15 cellular contexts compared by ENCODE assay signal in genomic region chr19:32324631-32325215, GRCh38.
DNase-seq lines count a peak whose midpoint lies in the region; ATAC-seq and TF ChIP-seq lines count a peak whose summit lies in the region.
"Had no signal": no experiment of that assay in that cellular context is flagged by ENCODE, and none has a peak within 500 bp of the region (broad histone marks: within the 10 kb centered on the region; RNA-seq: fewer than 3 reads in every experiment).

No MANE protein-coding gene starts in this region.

- no peak overlapping the region for H3K27ac ChIP-seq in DND-41 (ENCODE audit: low read length)
- H3K27ac ChIP-seq in MM.1S (ENCODE audit: low read length), result no peak overlapping the region

- ATAC-seq in DND-41 (ENCODE audit: insufficient read depth, low read depth), result no peak
- ATAC-seq in HG03025 (IDR thresholded peaks at IDR 0.05; ENCODE audit: low FRiP score, unreplicated experiment), result no peak
- ATAC-seq in HG02623 (IDR thresholded peaks at IDR 0.05; ENCODE audit: unreplicated experiment), result no peak
- no peak for ATAC-seq in HG03108 (IDR thresholded peaks at IDR 0.05; ENCODE audit: unreplicated experiment)
- ATAC-seq: activated T-cell treated with anti-CD3 and anti-CD28 coated beads, Interleukin-2, amount 50 U/mL, for 72 hours; T-cell had no signal

- H3K4me2 ChIP-seq in DND-41 (ENCODE audit: insufficient read depth, low read length) (no peak overlapping the region), MM.1S (ENCODE audit: low read depth, low read length) (peak overlapping the region; percentile 25; the same call in 1 of the 2 replicates)

- H3K27me3 ChIP-seq in DND-41 (ENCODE audit: insufficient read depth, low read length, poor library complexity) (peaks cover 2% of the 10 kb centered on the region), MM.1S (replicated peaks; ENCODE audit: insufficient read depth, low read length) (peaks cover 18% of the 10 kb centered on the region), adipocyte (replicated peaks; ENCODE audit: control insufficient read depth, insufficient read depth, low read length) (peaks cover 24% of the 10 kb centered on the region)

- no peaks in the 10 kb centered on the region for H3K9me3 ChIP-seq in DND-41 (ENCODE audit: insufficient read depth, low read length, severe bottlenecking)
- no peaks in the 10 kb centered on the region for H3K9me3 ChIP-seq in MM.1S (replicated peaks; ENCODE audit: insufficient read depth, low read length)
- H3K9me3 ChIP-seq in adipocyte (ENCODE audit: control insufficient read depth, low read length), result no peaks in the 10 kb centered on the region

- no peaks in the 10 kb centered on the region for H3K9me2 ChIP-seq in MM.1S (replicated peaks; ENCODE audit: insufficient read depth, low read length)

- DNase-seq in DND-41, result no peak
- peak; percentile 45 for DNase-seq in MM.1S
- peak; percentile 54 for DNase-seq in adipocyte (ENCODE audit: low read depth)
- peak; percentile 16 for DNase-seq in iris pigment epithelial cell (ENCODE audit: low read depth)
- DNase-seq in epidermal melanocyte (ENCODE audit: insufficient read length, low spot score), result no peak
- DNase-seq: activated CD4-positive, alpha-beta T cell treated with anti-CD3 and anti-CD28 coated beads for 48 hours; activated T-cell treated with anti-CD3 and anti-CD28 coated beads, Interleukin-2, amount 50 U/mL, for 72 hours; effector CD8-positive, alpha-beta T cell; NCI-H1436; NK-92 treated with Interleukin-12 subunit alpha and Interleukin-12 subunit beta, amount 100 ng/mL, for 24 hours; small intestine; T-cell had no signal

- H3K4me3 ChIP-seq in DND-41 (ENCODE audit: low read depth in 1 of 2, low read length in 2 of 2), result no peak overlapping the region
- peak overlapping the region; percentile 19; the same call in 1 of the 2 replicates for H3K4me3 ChIP-seq in MM.1S (ENCODE audit: low read length)
- no peak overlapping the region for H3K4me3 ChIP-seq in adipocyte (ENCODE audit: low read length)

- H2AFZ ChIP-seq in DND-41 (ENCODE audit: low read depth, low read length) (no peak overlapping the region), MM.1S (ENCODE audit: low read length) (peak overlapping the region; percentile 43)

- H4K20me1 ChIP-seq in DND-41 (ENCODE audit: insufficient read depth, low read length) (no peaks in the 10 kb centered on the region), MM.1S (ENCODE audit: insufficient read depth, low read length) (no peaks in the 10 kb centered on the region)

- H3K36me3 ChIP-seq in DND-41 (ENCODE audit: insufficient read depth, low read length), result no peaks in the 10 kb centered on the region
- no peaks in the 10 kb centered on the region for H3K36me3 ChIP-seq in MM.1S (replicated peaks; ENCODE audit: insufficient read depth, low read length)
- no peaks in the 10 kb centered on the region for H3K36me3 ChIP-seq in adipocyte (ENCODE audit: control insufficient read depth, insufficient read depth, low read length, severe bottlenecking)

- no peaks in the 10 kb centered on the region for H3K4me1 ChIP-seq in DND-41 (ENCODE audit: insufficient read depth, low read length)
- no peaks in the 10 kb centered on the region; the same call in 1 of the 2 replicates for H3K4me1 ChIP-seq in MM.1S (ENCODE audit: low read length)
- H3K4me1 ChIP-seq in adipocyte (ENCODE audit: control insufficient read depth, insufficient read depth, low read length), result no peaks in the 10 kb centered on the region

- no peaks in the 10 kb centered on the region for H3F3A ChIP-seq in MM.1S (ENCODE audit: insufficient read depth, low read length)

- H3K9ac ChIP-seq in DND-41 (ENCODE audit: low read depth, low read length) (no peak overlapping the region), MM.1S (ENCODE audit: low read length) (no peak overlapping the region), adipocyte (ENCODE audit: low read length) (no peak overlapping the region)

- TF ChIP-seq CTCF in DND-41 (IDR thresholded peaks at IDR 0.05; ENCODE audit: borderline replicate concordance, extremely low read depth, low read length, poor library complexity, severe bottlenecking) (peak; percentile 52), MM.1S (IDR thresholded peaks at IDR 0.05; ENCODE audit: low read length) (peak; percentile 32)

- H3K79me2 ChIP-seq in DND-41 (ENCODE audit: insufficient read depth, low read length), result no peaks in the 10 kb centered on the region
- no peaks in the 10 kb centered on the region for H3K79me2 ChIP-seq in MM.1S (ENCODE audit: low read length)

Comparison
In these comparisons a context has a peak if more than half of its experiments do, and no peak if none do; other contexts are left out.
1. DNase-seq: peak in MM.1S (single experiment), adipocyte (single experiment) and iris pigment epithelial cell (single experiment); none in DND-41 (single experiment) and epidermal melanocyte (single experiment).